8 cellular contexts compared by ENCODE assay signal in genomic region chr10:71773221-71773971, GRCh38. TPM values are rescaled to one million over a fixed set of nuclear protein-coding genes. Genes with fewer than 3 reads are reported as not detected.
DNase-seq lines count a peak whose midpoint lies in the region; TF ChIP-seq lines count a peak whose summit lies in the region.

TSS of gene VSIR (minus strand) at chr10:71773520. CDS start at chr10:71773439, 81 bp downstream.

- H3K9me3 ChIP-seq in MG63 (no peaks in the 10 kb centered on the region), sigmoid colon (no peaks in the 10 kb centered on the region)

- TF ChIP-seq EP300 in sigmoid colon (IDR thresholded peaks at IDR 0.05), result no peak

- H3K4me1 ChIP-seq in sigmoid colon, result peaks cover 0 to 61% (median 51%) of the 10 kb centered on the region in 4 donors

- H3K36me3 ChIP-seq in MG63 (peaks cover 2% of the 10 kb centered on the region), sigmoid colon (no peaks in the 10 kb centered on the region)

- peak; percentile 46 to 91 (median 53) for TF ChIP-seq CTCF in sigmoid colon (IDR thresholded peaks at IDR 0.05)

- peak; percentile 78 to 86 for TF ChIP-seq POLR2A in sigmoid colon (IDR thresholded peaks at IDR 0.05)

- intact Hi-C loops in sigmoid colon (cut with DNase I), result loop anchor here (1.0 to 10.0 kb wide), 4 partner anchors 46 to 455 kb away; partner anchors contain the start of gene SLC29A3

- H3K27me3 ChIP-seq in MG63, result no peaks in the 10 kb centered on the region
- no peaks in the 10 kb centered on the region for H3K27me3 ChIP-seq in sigmoid colon

- WGBS in sigmoid colon, 2 donors, result 1% methylated on average over 55 of the region's 55 CpGs

- peak within 1 kb of the TSS; percentile 89 to 98 (median 92) for H3K27ac ChIP-seq in sigmoid colon

- peak within 1 kb of the TSS; percentile 78 for H3K4me3 ChIP-seq in MG63
- peak within 1 kb of the TSS; percentile 67 to 87 (median 70) for H3K4me3 ChIP-seq in sigmoid colon

- DNase-seq in ELF-1 (ENCODE audit: low read depth, low spot score) (peak; percentile 84), GOT3 (lab: John Stamatoyannopoulos, UW) (peak; percentile 58), MG63 (peak; percentile 80), T-helper 9 cell (peak; percentile 94), astrocyte of the hippocampus (ENCODE audit: low read depth, low spot score) (peak; percentile 94), hippocampal formation (lab: John Stamatoyannopoulos, UW) (peak; percentile 72 to 76), sigmoid colon (peak; percentile 96), H4 (ENCODE audit: low spot score) (no peak)

RNA-seq across cellular contexts. Expression of gene VSIR, which starts in this region (rescaled TPM):
- total RNA-seq in MG63 (2014; rRNA removed; shearing (Covaris generic); ENCODE audit: low replicate concordance), result 36.0 and 87.8 TPM in 2 replicates
- total RNA-seq in sigmoid colon, result 10 to 100 TPM; 24.6 to 46.7 (median 40.3) TPM
- 10 to 100 TPM; 12.0 to 73.1 (median 30.7) TPM for polyA plus RNA-seq in sigmoid colon
- 0.81 and 1.0 TPM in 2 replicates for total RNA-seq in H4 (2014; rRNA removed; shearing (Covaris generic))

Comparison
In these comparisons a context has a peak if more than half of its experiments do, and no peak if none do; other contexts are left out.
1. RNA of gene VSIR (total RNA-seq): 36.0 to 87.8 TPM in MG63 and 24.6 to 46.7 TPM in sigmoid colon; 0.81 to 1.0 TPM in H4; every median in the first group is over 10 times any median in the second.